In genomic region chr2:3066831-3067230, GRCh38 we compare ENCODE assay signal across 33 cellular contexts.
DNase-seq lines count a peak whose midpoint lies in the region; ATAC-seq and TF ChIP-seq lines count a peak whose summit lies in the region.
"Had no signal": no experiment of that assay in that cellular context is flagged by ENCODE, and none has a peak within 500 bp of the region (broad histone marks: within the 10 kb centered on the region; RNA-seq: fewer than 3 reads in every experiment).

No MANE protein-coding gene starts in this region.

- H3K9me3 ChIP-seq in esophagus muscularis mucosa: no peaks in the 10 kb centered on the region
- H3K9me3 ChIP-seq in naive thymus-derived CD4-positive, alpha-beta T cell (ENCODE audit: control insufficient read depth in 2 of 3, low read length in 3 of 3): no peaks in the 10 kb centered on the region
- H3K9me3 ChIP-seq: A549; BE2C; BLaER1; BLaER1 treated with 17β-estradiol and CSF1 and Interleukin-3, amounts not matched to agents 10 nM and 100 nM; Caco-2 had no signal

- H3K4me3 ChIP-seq in esophagus muscularis mucosa: no peak overlapping the region
- no peak overlapping the region for H3K4me3 ChIP-seq in naive thymus-derived CD4-positive, alpha-beta T cell (ENCODE audit: low read length)
- H3K4me3 ChIP-seq in dorsolateral prefrontal cortex: no peak overlapping the region
- H3K4me3 ChIP-seq: A549; BLaER1; BLaER1 treated with 17β-estradiol and CSF1 and Interleukin-3, amounts not matched to agents 10 nM and 100 nM had no signal

- no peak for TF ChIP-seq CTCF in esophagus muscularis mucosa (IDR thresholded peaks at IDR 0.05)
- TF ChIP-seq CTCF in dorsolateral prefrontal cortex (IDR thresholded peaks at IDR 0.05 in 54 of 56, conservative IDR thresholded peaks at IDR 0.05 in 2 of 56; ENCODE audit: low read depth in 1 of 56, partially characterized antibody in 56 of 56): no peak

- no peaks in the 10 kb centered on the region for H3K4me1 Mint-ChIP-seq in activated CD4-positive, alpha-beta T cell treated with anti-CD3 and anti-CD28 coated beads, Interleukin-2, amount 10 ng/mL, durations not matched to agents 24 days and 14 days
- H3K4me1 Mint-ChIP-seq in naive thymus-derived CD4-positive, alpha-beta T cell: peaks cover 0 to 1% (median 0%) of the 10 kb centered on the region in 7 donors
- H3K4me1 Mint-ChIP-seq: B cell; CD14-positive monocyte; CD4-positive, alpha-beta memory T cell; CD4-positive, CD25-positive, alpha-beta regulatory T cell; CD8-positive, alpha-beta memory T cell had no signal

- no peaks in the 10 kb centered on the region for H3K27me3 Mint-ChIP-seq in activated CD4-positive, alpha-beta T cell treated with anti-CD3 and anti-CD28 coated beads, Interleukin-2, amount 10 ng/mL, durations not matched to agents 24 days and 14 days
- H3K27me3 Mint-ChIP-seq in naive thymus-derived CD4-positive, alpha-beta T cell: peaks cover 0 to 9% (median 2%) of the 10 kb centered on the region in 5 donors
- H3K27me3 Mint-ChIP-seq: CD4-positive, alpha-beta T cell; CD4-positive, CD25-positive, alpha-beta regulatory T cell had no signal

- H3K27ac ChIP-seq in esophagus muscularis mucosa (replicated peaks in 1 of 4) (no peak overlapping the region), dorsolateral prefrontal cortex (no peak overlapping the region)
- no peak overlapping the region for H3K27ac ChIP-seq in naive thymus-derived CD4-positive, alpha-beta T cell (ENCODE audit: low read depth, low read length)
- H3K27ac ChIP-seq: 22Rv1; A549; BLaER1; BLaER1 treated with 17β-estradiol and CSF1 and Interleukin-3, amounts not matched to agents 10 nM and 100 nM; C4-2B had no signal

- TF ChIP-seq POLR2A in esophagus muscularis mucosa (IDR thresholded peaks at IDR 0.05; ENCODE audit: low read depth): no peak

- H3K27me3 ChIP-seq in esophagus muscularis mucosa (peaks cover 0 to 9% (median 0%) of the 10 kb centered on the region in 4 donors), dorsolateral prefrontal cortex (no peaks in the 10 kb centered on the region)
- H3K27me3 ChIP-seq in naive thymus-derived CD4-positive, alpha-beta T cell (ENCODE audit: control insufficient read depth in 2 of 2, insufficient read depth in 2 of 2, low read length in 2 of 2): no peaks in the 10 kb centered on the region
- H3K27me3 ChIP-seq: BE2C; BLaER1; BLaER1 treated with 17β-estradiol and CSF1 and Interleukin-3, amounts not matched to agents 10 nM and 100 nM had no signal

- CTCF ChIA-PET in naive thymus-derived CD4-positive, alpha-beta T cell (lab: Charles Lee): no interaction called here

- H3K27ac Mint-ChIP-seq in activated CD4-positive, alpha-beta T cell treated with anti-CD3 and anti-CD28 coated beads, Interleukin-2, amount 10 ng/mL, durations not matched to agents 24 days and 14 days: no peak overlapping the region
- no peak overlapping the region for H3K27ac Mint-ChIP-seq in naive thymus-derived CD4-positive, alpha-beta T cell
- H3K27ac Mint-ChIP-seq: B cell; CD14-positive monocyte; CD4-positive, alpha-beta memory T cell; CD4-positive, alpha-beta T cell; CD4-positive, CD25-positive, alpha-beta regulatory T cell; CD8-positive, alpha-beta memory T cell; CD8-positive, alpha-beta T cell had no signal

- no peak for TF ChIP-seq EP300 in esophagus muscularis mucosa (IDR thresholded peaks at IDR 0.05)

- H3K36me3 ChIP-seq in esophagus muscularis mucosa: no peaks in the 10 kb centered on the region
- H3K36me3 ChIP-seq in naive thymus-derived CD4-positive, alpha-beta T cell (ENCODE audit: control insufficient read depth in 2 of 3, insufficient read depth in 3 of 3, low read length in 3 of 3): no peaks in the 10 kb centered on the region
- H3K36me3 ChIP-seq: BE2C; BLaER1; BLaER1 treated with 17β-estradiol and CSF1 and Interleukin-3, amounts not matched to agents 10 nM and 100 nM had no signal

- no peaks in the 10 kb centered on the region for H3K4me1 ChIP-seq in esophagus muscularis mucosa
- no peaks in the 10 kb centered on the region for H3K4me1 ChIP-seq in naive thymus-derived CD4-positive, alpha-beta T cell (ENCODE audit: control insufficient read depth in 2 of 2, insufficient read depth in 2 of 2, low read length in 2 of 2)
- H3K4me1 ChIP-seq: A549; BE2C; BLaER1; BLaER1 treated with 17β-estradiol and CSF1 and Interleukin-3, amounts not matched to agents 10 nM and 100 nM; Caco-2 had no signal

- DNase-seq in activated CD4-positive, alpha-beta T cell treated with anti-CD3 and anti-CD28 coated beads, Interleukin-2, amount 10 ng/mL, durations not matched to agents 24 days and 14 days: peak; percentile 28
- DNase-seq in activated CD4-positive, alpha-beta T cell treated with anti-CD3 and anti-CD28 coated beads, Interleukin-2, amount 50 U/mL, for 1 hour: no peak
- peak; percentile 68 for DNase-seq in esophagus muscularis mucosa (ENCODE audit: extremely low spot score)
- peak; percentile 14 for DNase-seq in islet precursor cell
- DNase-seq in naive thymus-derived CD4-positive, alpha-beta T cell: no peak
- no peak for DNase-seq in dorsolateral prefrontal cortex
- DNase-seq: 8988T; ACHN; AML-193; BE2C; C1 segment of cervical spinal cord; Caco-2; Calu3; CD4-positive, alpha-beta memory T cell; CD4-positive, alpha-beta T cell; CD4-positive, CD25-positive, alpha-beta regulatory T cell; CD8-positive, alpha-beta memory T cell; CD8-positive, alpha-beta T cell; COR-L47; DMS 273 treated with DMSO at 0.1 percent for 48 hours; DMS153; DMS53; DMS79; DMS79 treated with DMSO at 0.1 percent for 48 hours; DND-41; EL had no signal

- WGBS in esophagus muscularis mucosa: 96% methylated on average over 7 of the region's 7 CpGs

- H3K4me3 Mint-ChIP-seq in activated CD4-positive, alpha-beta T cell treated with anti-CD3 and anti-CD28 coated beads, Interleukin-2, amount 10 ng/mL, durations not matched to agents 24 days and 14 days: no peak overlapping the region
- H3K4me3 Mint-ChIP-seq in naive thymus-derived CD4-positive, alpha-beta T cell: no peak overlapping the region
- H3K4me3 Mint-ChIP-seq: B cell; CD14-positive monocyte; CD4-positive, alpha-beta memory T cell; CD4-positive, alpha-beta T cell; CD4-positive, CD25-positive, alpha-beta regulatory T cell; CD8-positive, alpha-beta memory T cell; CD8-positive, alpha-beta T cell had no signal

- H3K9me3 Mint-ChIP-seq in activated CD4-positive, alpha-beta T cell treated with anti-CD3 and anti-CD28 coated beads, Interleukin-2, amount 10 ng/mL, durations not matched to agents 24 days and 14 days: no peaks in the 10 kb centered on the region
- peaks cover 0 to 2% (median 0%) of the 10 kb centered on the region in 11 donors for H3K9me3 Mint-ChIP-seq in naive thymus-derived CD4-positive, alpha-beta T cell
- H3K9me3 Mint-ChIP-seq: CD4-positive, alpha-beta memory T cell; CD4-positive, alpha-beta T cell; CD4-positive, CD25-positive, alpha-beta regulatory T cell had no signal

- intact Hi-C loops in activated CD4-positive, alpha-beta T cell treated with anti-CD3 and anti-CD28 coated beads, Interleukin-2, amount 10 ng/mL, durations not matched to agents 24 days and 14 days (cut with micrococcal nuclease): no loop called here
- intact Hi-C loops in esophagus muscularis mucosa (cut with DNase I) (no loop called here), dorsolateral prefrontal cortex (cut with DNase I) (no loop called here)
- intact Hi-C loops in naive thymus-derived CD4-positive, alpha-beta T cell (cut with micrococcal nuclease): no loop called here

- no peaks in the 10 kb centered on the region for H3K36me3 Mint-ChIP-seq in activated CD4-positive, alpha-beta T cell treated with anti-CD3 and anti-CD28 coated beads, Interleukin-2, amount 10 ng/mL, durations not matched to agents 24 days and 14 days (ENCODE audit: low read depth)
- no peaks in the 10 kb centered on the region for H3K36me3 Mint-ChIP-seq in naive thymus-derived CD4-positive, alpha-beta T cell
- H3K36me3 Mint-ChIP-seq: CD14-positive monocyte; CD4-positive, alpha-beta memory T cell; CD4-positive, CD25-positive, alpha-beta regulatory T cell; CD8-positive, alpha-beta memory T cell; CD8-positive, alpha-beta T cell had no signal

- POLR2A ChIA-PET in naive thymus-derived CD4-positive, alpha-beta T cell (lab: Charles Lee): no interaction called here

- ATAC-seq in naive thymus-derived CD4-positive, alpha-beta T cell: no peak
- ATAC-seq: A549; CD8-positive, alpha-beta T cell had no signal

Comparison
In these comparisons a context has a peak if more than half of its experiments do, and no peak if none do; other contexts are left out.
1. DNase-seq: peak in activated CD4-positive, alpha-beta T cell treated with anti-CD3 and anti-CD28 coated beads, Interleukin-2, amount 10 ng/mL, durations not matched to agents 24 days and 14 days (single experiment), esophagus muscularis mucosa (single experiment) and islet precursor cell (single experiment); none in activated CD4-positive, alpha-beta T cell treated with anti-CD3 and anti-CD28 coated beads, Interleukin-2, amount 50 U/mL, for 1 hour (single experiment), naive thymus-derived CD4-positive, alpha-beta T cell (0 of 9) and dorsolateral prefrontal cortex (0 of 10).